ENCODE assay signal across 17 cellular contexts in genomic region chr6:13444604-13445003, GRCh38. TPM values are rescaled to one million over a fixed set of nuclear protein-coding genes. Genes with fewer than 3 reads are reported as not detected.
DNase-seq lines count a peak whose midpoint lies in the region; ATAC-seq, FAIRE-seq and TF ChIP-seq lines count a peak whose summit lies in the region.
"Had no signal": no experiment of that assay in that cellular context is flagged by ENCODE, and none has a peak within 500 bp of the region (broad histone marks: within the 10 kb centered on the region; RNA-seq: fewer than 3 reads in every experiment).

No MANE protein-coding gene starts in this region.

- POLR2A ChIA-PET in activated naive CD8-positive, alpha-beta T cell treated with anti-CD3 and anti-CD28 coated beads, Interleukin-2, amount 10 ng/mL, durations not matched to agents 7 days and 5 days (lab: Charles Lee) = interaction anchor here (0.7 to 1.3 kb wide), 2 partner anchors 9 to 131 kb away, joined by 3 read pairs; no protein-coding TSS in a partner anchor
- POLR2A ChIA-PET in endothelial cell of umbilical vein (lab: Charles Lee) = no interaction called here

- H3K4me1 ChIP-seq in endothelial cell of umbilical vein (ENCODE audit: control insufficient read depth, extremely low read depth, insufficient read depth, low read length) = peaks cover 24% of the 10 kb centered on the region
- peaks cover 0 to 79% (median 49%) of the 10 kb centered on the region in 4 donors for H3K4me1 ChIP-seq in tibial artery

- H3K27me3 Mint-ChIP-seq in activated naive CD8-positive, alpha-beta T cell treated with anti-CD3 and anti-CD28 coated beads, Interleukin-2, amount 10 ng/mL, durations not matched to agents 7 days and 5 days = no peaks in the 10 kb centered on the region
- no peaks in the 10 kb centered on the region for H3K27me3 Mint-ChIP-seq in activated naive CD8-positive, alpha-beta T cell treated with anti-CD3 and anti-CD28 coated beads, Interleukin-2, amount 50 U/mL, for 24 hours
- H3K27me3 Mint-ChIP-seq in natural killer cell (ENCODE audit: low read depth in 2 of 2) = no peaks in the 10 kb centered on the region
- H3K27me3 Mint-ChIP-seq: activated CD8-positive, alpha-beta memory T cell treated with anti-CD3 and anti-CD28 coated beads, Interleukin-2, amount 10 ng/mL, durations not matched to agents 7 days and 5 days had no signal

- no peak overlapping the region for H2AFZ ChIP-seq in endothelial cell of umbilical vein (ENCODE audit: low read depth, low read length)
- H2AFZ ChIP-seq: GM23248 had no signal

- H4K20me1 ChIP-seq in endothelial cell of umbilical vein (replicated peaks; ENCODE audit: control insufficient read depth, extremely low read depth, insufficient read depth, low read length) = no peaks in the 10 kb centered on the region

- H3K27me3 ChIP-seq in endothelial cell of umbilical vein (ENCODE audit: control insufficient read depth in 2 of 2, insufficient read depth in 2 of 2, low read length in 2 of 2) (no peaks in the 10 kb centered on the region), tibial artery (no peaks in the 10 kb centered on the region)

- TF ChIP-seq POLR2A in endothelial cell of umbilical vein (IDR thresholded peaks at IDR 0.05; ENCODE audit: low read depth, low read length) = no peak

- peaks cover 34% of the 10 kb centered on the region for H3K4me1 Mint-ChIP-seq in activated naive CD8-positive, alpha-beta T cell treated with anti-CD3 and anti-CD28 coated beads, Interleukin-2, amount 10 ng/mL, durations not matched to agents 7 days and 5 days
- peaks cover 39% of the 10 kb centered on the region for H3K4me1 Mint-ChIP-seq in activated naive CD8-positive, alpha-beta T cell treated with anti-CD3 and anti-CD28 coated beads, Interleukin-2, amount 50 U/mL, for 24 hours
- peaks cover 77 to 79% of the 10 kb centered on the region in 2 donors for H3K4me1 Mint-ChIP-seq in natural killer cell

- no peak overlapping the region for H3K4me3 ChIP-seq in endothelial cell of umbilical vein (replicated peaks in 1 of 3; ENCODE audit: insufficient read depth in 1 of 3, low read depth in 1 of 3, low read length in 3 of 3)
- H3K4me3 ChIP-seq in tibial artery = no peak overlapping the region
- H3K4me3 ChIP-seq: GM23248 had no signal

- DNase-seq in activated naive CD8-positive, alpha-beta T cell treated with anti-CD3 and anti-CD28 coated beads, Interleukin-2, amount 10 ng/mL, durations not matched to agents 7 days and 5 days = no peak
- no peak for DNase-seq in activated naive CD8-positive, alpha-beta T cell treated with anti-CD3 and anti-CD28 coated beads, Interleukin-2, amount 50 U/mL, for 24 hours
- DNase-seq in endothelial cell of umbilical vein (ENCODE audit: low read depth, low spot score) (no peak), natural killer cell (no peak), tibial artery (no peak), hepatic stellate cell (ENCODE audit: low spot score) (no peak)
- DNase-seq in activated CD4-positive, CD25-positive, alpha-beta regulatory T cell (lab: John Stamatoyannopoulos, UW) = no peak
- DNase-seq: activated CD4-positive, CD25-positive, alpha-beta regulatory T cell treated with anti-CD3 and anti-CD28 coated beads, Interleukin-2, amount 50 U/mL, for 72 hours; activated CD8-positive, alpha-beta memory T cell treated with anti-CD3 and anti-CD28 coated beads, Interleukin-2, amount 10 ng/mL, durations not matched to agents 7 days and 5 days; activated effector memory CD4-positive, alpha-beta T cell treated with anti-CD3 and anti-CD28 coated beads, Interleukin-2, amount 50 U/mL, for 16 hours; GM23248 had no signal

- TF ChIP-seq CTCF in endothelial cell of umbilical vein (IDR thresholded peaks at IDR 0.05; ENCODE audit: extremely low read depth in 1 of 2, insufficient read depth in 1 of 2, low read depth in 1 of 2, low read length in 2 of 2) (no peak), natural killer cell (IDR thresholded peaks at IDR 0.05) (no peak), tibial artery (IDR thresholded peaks at IDR 0.05) (no peak)

- peaks cover under 1% of the 10 kb centered on the region for H3K9me3 Mint-ChIP-seq in activated naive CD8-positive, alpha-beta T cell treated with anti-CD3 and anti-CD28 coated beads, Interleukin-2, amount 10 ng/mL, durations not matched to agents 7 days and 5 days
- H3K9me3 Mint-ChIP-seq in activated naive CD8-positive, alpha-beta T cell treated with anti-CD3 and anti-CD28 coated beads, Interleukin-2, amount 50 U/mL, for 24 hours = no peaks in the 10 kb centered on the region
- no peaks in the 10 kb centered on the region for H3K9me3 Mint-ChIP-seq in natural killer cell

- H3K9ac ChIP-seq in endothelial cell of umbilical vein (replicated peaks; ENCODE audit: extremely low read depth, insufficient read depth, low read length) = no peak overlapping the region
- H3K9ac ChIP-seq: GM23248 had no signal

- H3K4me3 Mint-ChIP-seq in activated naive CD8-positive, alpha-beta T cell treated with anti-CD3 and anti-CD28 coated beads, Interleukin-2, amount 10 ng/mL, durations not matched to agents 7 days and 5 days = peak overlapping the region; percentile 44
- no peak overlapping the region for H3K4me3 Mint-ChIP-seq in activated naive CD8-positive, alpha-beta T cell treated with anti-CD3 and anti-CD28 coated beads, Interleukin-2, amount 50 U/mL, for 24 hours
- H3K4me3 Mint-ChIP-seq in natural killer cell = peak overlapping the region; percentile 70
- H3K4me3 Mint-ChIP-seq: activated CD8-positive, alpha-beta memory T cell treated with anti-CD3 and anti-CD28 coated beads, Interleukin-2, amount 10 ng/mL, durations not matched to agents 7 days and 5 days; T-helper 2 cell treated with Interferon-gamma antibody and Interleukin-4, amounts not matched to agents 5 μg/mL and 100 μg/mL, for 36 hours had no signal

- peaks cover 10% of the 10 kb centered on the region for H3K36me3 Mint-ChIP-seq in activated naive CD8-positive, alpha-beta T cell treated with anti-CD3 and anti-CD28 coated beads, Interleukin-2, amount 10 ng/mL, durations not matched to agents 7 days and 5 days
- H3K36me3 Mint-ChIP-seq in activated naive CD8-positive, alpha-beta T cell treated with anti-CD3 and anti-CD28 coated beads, Interleukin-2, amount 50 U/mL, for 24 hours (ENCODE audit: low read depth) = peaks cover 15% of the 10 kb centered on the region
- H3K36me3 Mint-ChIP-seq in natural killer cell = no peaks in the 10 kb centered on the region

- no peaks in the 10 kb centered on the region for H3K79me2 ChIP-seq in endothelial cell of umbilical vein (ENCODE audit: control insufficient read depth, insufficient read depth, low read length)

- dilution Hi-C loops in endothelial cell of umbilical vein (cut with MboI; ENCODE audit: extremely low pct_ligation_motif_present, low sequenced_read_pairs) = no loop called here

- H3K36me3 ChIP-seq in endothelial cell of umbilical vein (ENCODE audit: control insufficient read depth in 2 of 2, extremely low read depth in 1 of 2, insufficient read depth in 2 of 2, low read length in 2 of 2) (no peaks in the 10 kb centered on the region), tibial artery (no peaks in the 10 kb centered on the region)

- no peaks in the 10 kb centered on the region for H3K9me1 ChIP-seq in endothelial cell of umbilical vein (replicated peaks; ENCODE audit: control insufficient read depth, extremely low read depth, insufficient read depth, low read length)

- CTCF ChIA-PET in endothelial cell of umbilical vein (lab: Charles Lee) = interaction anchor here (1.9 kb wide), 1 partner anchor 130 kb away, joined by 4 read pairs; the partner anchor contains the start of gene SIRT5

- H3K27ac ChIP-seq in endothelial cell of umbilical vein (ENCODE audit: insufficient read depth, low read depth, low read length) (no peak overlapping the region), tibial artery (peak overlapping the region; percentile 71 to 89)
- H3K27ac ChIP-seq: C4-2B, epithelial cell of prostate, GM23248 had no signal

- ATAC-seq in activated naive CD8-positive, alpha-beta T cell treated with anti-CD3 and anti-CD28 coated beads, Interleukin-2, amount 10 ng/mL, durations not matched to agents 7 days and 5 days (ENCODE audit: low read depth) = no peak
- ATAC-seq in activated naive CD8-positive, alpha-beta T cell treated with anti-CD3 and anti-CD28 coated beads, Interleukin-2, amount 50 U/mL, for 24 hours = no peak
- ATAC-seq in natural killer cell (no peak), GM18870 (IDR thresholded peaks at IDR 0.05; ENCODE audit: unreplicated experiment) (no peak)
- ATAC-seq: activated CD8-positive, alpha-beta memory T cell treated with anti-CD3 and anti-CD28 coated beads, Interleukin-2, amount 10 ng/mL, durations not matched to agents 7 days and 5 days had no signal

- intact Hi-C loops in endothelial cell of umbilical vein (cut with micrococcal nuclease) (loop anchor here (2.0 to 5.0 kb wide), 2 partner anchors 50 to 93 kb away; no protein-coding TSS in a partner anchor), natural killer cell (cut with micrococcal nuclease) (no loop called here), tibial artery (cut with DNase I; ENCODE audit: low total_unique reads) (loop anchor here (5.0 kb wide), 1 partner anchor 32 kb away; no protein-coding TSS in a partner anchor)

- no TSS peak for BruUV-seq in endothelial cell of umbilical vein (replicated peaks; lab: Mats Ljungman, UMichigan)

- H3K9me3 ChIP-seq in endothelial cell of umbilical vein (replicated peaks; ENCODE audit: control insufficient read depth, insufficient read depth, low read length) (no peaks in the 10 kb centered on the region), tibial artery (no peaks in the 10 kb centered on the region)

- H3K27ac Mint-ChIP-seq in activated naive CD8-positive, alpha-beta T cell treated with anti-CD3 and anti-CD28 coated beads, Interleukin-2, amount 10 ng/mL, durations not matched to agents 7 days and 5 days = no peak overlapping the region
- H3K27ac Mint-ChIP-seq in activated naive CD8-positive, alpha-beta T cell treated with anti-CD3 and anti-CD28 coated beads, Interleukin-2, amount 50 U/mL, for 24 hours = no peak overlapping the region
- peak overlapping the region; percentile 97 to 99 for H3K27ac Mint-ChIP-seq in natural killer cell
- H3K27ac Mint-ChIP-seq: activated CD8-positive, alpha-beta memory T cell treated with anti-CD3 and anti-CD28 coated beads, Interleukin-2, amount 10 ng/mL, durations not matched to agents 7 days and 5 days; T-helper 2 cell treated with Interferon-gamma antibody and Interleukin-4, amounts not matched to agents 5 μg/mL and 100 μg/mL, for 36 hours had no signal

- no peak for FAIRE-seq in endothelial cell of umbilical vein (lab: Jason Lieb, UNC)
- FAIRE-seq: A204.1, astrocyte had no signal

- peak overlapping the region; percentile 1 for H3K4me2 ChIP-seq in endothelial cell of umbilical vein (ENCODE audit: insufficient read depth, low read length)

RNA-seq across cellular contexts. Expression of gene GFOD1, which starts 42.8 kb away (rescaled TPM):
- total RNA-seq in activated naive CD8-positive, alpha-beta T cell treated with anti-CD3 and anti-CD28 coated beads, Interleukin-2, amount 10 ng/mL, durations not matched to agents 7 days and 5 days = 1 to 10 TPM; 5.2 to 5.9 TPM
- 24.1 and 26.3 TPM in 2 replicates for total RNA-seq in endothelial cell of umbilical vein
- polyA plus RNA-seq in endothelial cell of umbilical vein = 10.8 and 12.1 TPM in 2 replicates
- polyA plus RNA-seq in endothelial cell of umbilical vein (2011; cell fraction: cytosol; rRNA removed) = 9.3 and 11.7 TPM in 2 replicates
- 22.4 and 23.3 TPM in 2 replicates for polyA plus RNA-seq in endothelial cell of umbilical vein (2011; cell fraction: nucleus; rRNA removed)
- 3.4 and 4.5 TPM in 2 replicates for polyA plus RNA-seq in endothelial cell of umbilical vein (2012)
- polyA minus RNA-seq in endothelial cell of umbilical vein = 39.3 and 39.6 TPM in 2 replicates
- polyA minus RNA-seq in endothelial cell of umbilical vein (2011; cell fraction: cytosol; rRNA and poly(A)+ RNA removed) = 8.0 TPM
- 47.0 and 49.5 TPM in 2 replicates for polyA minus RNA-seq in endothelial cell of umbilical vein (2011; cell fraction: nucleus; rRNA and poly(A)+ RNA removed)
- 10 to 100 TPM; 59.7 to 74.5 (median 71.2) TPM for total RNA-seq in natural killer cell

Comparison
In these comparisons a context has a peak if more than half of its experiments do, and no peak if none do; other contexts are left out.
1. H3K27ac Mint-ChIP-seq: peak in natural killer cell (2 of 2); none in activated naive CD8-positive, alpha-beta T cell treated with anti-CD3 and anti-CD28 coated beads, Interleukin-2, amount 10 ng/mL, durations not matched to agents 7 days and 5 days (single experiment) and activated naive CD8-positive, alpha-beta T cell treated with anti-CD3 and anti-CD28 coated beads, Interleukin-2, amount 50 U/mL, for 24 hours (single experiment).